Comparison of ENCODE assay signal across 31 cellular contexts in genomic region chr4:176583278-176583677, GRCh38.
"Had no signal": no experiment of that assay in that cellular context is flagged by ENCODE, and none has a peak within 500 bp of the region (broad histone marks: within the 10 kb centered on the region; RNA-seq: fewer than 3 reads in every experiment).

No MANE protein-coding gene starts in this region.

- H3K27ac ChIP-seq: neutrophil, ovary, parathyroid adenoma, psoas muscle, right lobe of liver, sigmoid colon, suprapubic skin, testis, tibial artery, transverse colon, upper lobe of right lung, uterus had no signal

- H3K9me3 Mint-ChIP-seq: nephron progenitor cell, neural crest cell, type B pancreatic cell had no signal

- DNase-seq: naive thymus-derived CD8-positive, alpha-beta T cell; nephron progenitor cell; nucleus accumbens; ovary; posterior cingulate gyrus; psoas muscle; right cardiac atrium; right lobe of liver; sigmoid colon; small intestine; stimulated activated CD4-positive, alpha-beta T cell treated with anti-CD3 and anti-CD28 coated beads, Interleukin-15, amount 100 ng/mL, for 24 hours; stimulated activated CD4-positive, alpha-beta T cell treated with anti-CD3 and anti-CD28 coated beads, Interleukin-2, amount 100 ng/mL, for 24 hours; stimulated activated CD4-positive, alpha-beta T cell treated with anti-CD3 and anti-CD28 coated beads, Interleukin-2, amount 100 ng/mL, for 48 hours; stimulated activated CD4-positive, alpha-beta T cell treated with anti-CD3 and anti-CD28 coated beads, Interleukin-4, amount 100 ng/mL, for 24 hours; stimulated activated naive CD4-positive, alpha-beta T cell; stimulated activated naive CD8-positive, alpha-beta T cell treated with anti-CD3 and anti-CD28 coated beads, Interleukin-15, amount 100 ng/mL, for 72 hours; stimulated activated naive CD8-positive, alpha-beta T cell treated with anti-CD3 and anti-CD28 coated beads, Interleukin-15, Interleukin-2, amounts not matched to agents 100 U/mL and 50 U/mL, for 24 hours; substantia nigra; testis; tibial artery; transverse colon; upper lobe of right lung; uterus had no signal

- H3K4me1 ChIP-seq: parathyroid adenoma, psoas muscle, right lobe of liver, sigmoid colon, suprapubic skin, testis, tibial artery, transverse colon, upper lobe of right lung, uterus had no signal

- H3K27me3 Mint-ChIP-seq: natural killer cell treated with Interleukin-12 subunit alpha and Interleukin-12 subunit beta and Interleukin-15 and Interleukin-18, amount 100 ng/mL, for 72 hours; stimulated activated memory B cell treated with anti-CD40 and anti-IgM and Interleukin-4, amounts not matched to agents 10 μg/mL and 1 μg/mL and 100 μg/mL, for 72 hours; stimulated activated naive CD8-positive, alpha-beta T cell treated with anti-CD3 and anti-CD28 coated beads, Interleukin-15, amount 100 ng/mL, for 72 hours; type B pancreatic cell had no signal

- H3K27me3 ChIP-seq: neutrophil, ovary, right lobe of liver, sigmoid colon, suprapubic skin, testis, tibial artery, transverse colon, upper lobe of right lung, uterus had no signal

- ATAC-seq: naive thymus-derived CD8-positive, alpha-beta T cell; natural killer cell treated with Interleukin-12 subunit alpha and Interleukin-12 subunit beta and Interleukin-15 and Interleukin-18, amount 100 ng/mL, for 72 hours; psoas muscle; right cardiac atrium; right lobe of liver; stimulated activated memory B cell treated with anti-CD40 and anti-IgM and Interleukin-4, amounts not matched to agents 10 μg/mL and 1 μg/mL and 100 μg/mL, for 72 hours; stimulated activated naive CD8-positive, alpha-beta T cell treated with anti-CD3 and anti-CD28 coated beads, Interleukin-15, amount 100 ng/mL, for 72 hours; stimulated activated naive CD8-positive, alpha-beta T cell treated with anti-CD3 and anti-CD28 coated beads, Interleukin-15, Interleukin-2, amounts not matched to agents 100 U/mL and 50 U/mL, for 24 hours; upper lobe of right lung had no signal

- H3K36me3 Mint-ChIP-seq: naive thymus-derived CD8-positive, alpha-beta T cell; natural killer cell treated with Interleukin-12 subunit alpha and Interleukin-12 subunit beta and Interleukin-15 and Interleukin-18, amount 100 ng/mL, for 72 hours; stimulated activated memory B cell treated with anti-CD40 and anti-IgM and Interleukin-4, amounts not matched to agents 10 μg/mL and 1 μg/mL and 100 μg/mL, for 72 hours; type B pancreatic cell had no signal

- H3K9me3 ChIP-seq: neutrophil, ovary, psoas muscle, right lobe of liver, sigmoid colon, suprapubic skin, testis, tibial artery, transverse colon, upper lobe of right lung, uterus had no signal

- H3K4me1 Mint-ChIP-seq: naive thymus-derived CD8-positive, alpha-beta T cell; neural crest cell; stimulated activated memory B cell treated with anti-CD40 and anti-IgM and Interleukin-4, amounts not matched to agents 10 μg/mL and 1 μg/mL and 100 μg/mL, for 72 hours; stimulated activated naive CD8-positive, alpha-beta T cell treated with anti-CD3 and anti-CD28 coated beads, Interleukin-15, amount 100 ng/mL, for 72 hours had no signal

- H3K4me3 Mint-ChIP-seq: naive thymus-derived CD8-positive, alpha-beta T cell; natural killer cell treated with Interleukin-12 subunit alpha and Interleukin-12 subunit beta and Interleukin-15 and Interleukin-18, amount 100 ng/mL, for 72 hours; nephron progenitor cell; neural crest cell; stimulated activated memory B cell treated with anti-CD40 and anti-IgM and Interleukin-4, amounts not matched to agents 10 μg/mL and 1 μg/mL and 100 μg/mL, for 72 hours; stimulated activated naive CD8-positive, alpha-beta T cell treated with anti-CD3 and anti-CD28 coated beads, Interleukin-15, amount 100 ng/mL, for 72 hours; type B pancreatic cell had no signal

- H3K27ac Mint-ChIP-seq: naive thymus-derived CD8-positive, alpha-beta T cell; natural killer cell treated with Interleukin-12 subunit alpha and Interleukin-12 subunit beta and Interleukin-15 and Interleukin-18, amount 100 ng/mL, for 72 hours; progenitor cell of endocrine pancreas; stimulated activated memory B cell treated with anti-CD40 and anti-IgM and Interleukin-4, amounts not matched to agents 10 μg/mL and 1 μg/mL and 100 μg/mL, for 72 hours; type B pancreatic cell had no signal

- H3K36me3 ChIP-seq: neutrophil, ovary, right lobe of liver, sigmoid colon, suprapubic skin, tibial artery, transverse colon, upper lobe of right lung, uterus had no signal

- H3K4me3 ChIP-seq: ovary, psoas muscle, right lobe of liver, sigmoid colon, suprapubic skin, testis, tibial artery, transverse colon, upper lobe of right lung, uterus had no signal
